In genomic region chr7:96589038-96589437, GRCh38 we compare ENCODE assay signal across 15 cellular contexts.
"Had no signal": no experiment of that assay in that cellular context is flagged by ENCODE, and none has a peak within 500 bp of the region (broad histone marks: within the 10 kb centered on the region; RNA-seq: fewer than 3 reads in every experiment).

No MANE protein-coding gene starts in this region.

- H3K36me3 ChIP-seq: cardiac muscle cell had no signal

- H3K27ac Mint-ChIP-seq: activated B cell treated with CpG ODN at 0.5 μM for 24 hours; activated CD4-positive, alpha-beta T cell treated with anti-CD3 and anti-CD28 coated beads, Interleukin-2, amount 10 ng/mL, durations not matched to agents 24 days and 14 days; activated naive CD4-positive, alpha-beta T cell treated with anti-CD3 and anti-CD28 coated beads, Interleukin-2, amount 10 ng/mL, durations not matched to agents 7 days and 5 days; nephron progenitor cell; type B pancreatic cell had no signal

- DNase-seq: activated B cell treated with CpG ODN at 0.5 μM for 24 hours; activated CD4-positive, alpha-beta T cell treated with anti-CD3 and anti-CD28 coated beads, Interleukin-2, amount 10 ng/mL, durations not matched to agents 24 days and 14 days; activated naive CD4-positive, alpha-beta T cell treated with anti-CD3 and anti-CD28 coated beads, Interleukin-2, amount 10 ng/mL, durations not matched to agents 7 days and 5 days; foreskin melanocyte; head of caudate nucleus; kidney; left ventricle myocardium superior; mesendoderm; nephron progenitor cell; stimulated activated naive CD4-positive, alpha-beta T cell; substantia nigra had no signal

- H3K4me3 ChIP-seq: cardiac muscle cell had no signal

- H3K36me3 Mint-ChIP-seq: activated naive CD4-positive, alpha-beta T cell treated with anti-CD3 and anti-CD28 coated beads, Interleukin-2, amount 10 ng/mL, durations not matched to agents 7 days and 5 days; type B pancreatic cell had no signal

- H3K4me1 Mint-ChIP-seq: activated B cell treated with CpG ODN at 0.5 μM for 24 hours; activated CD4-positive, alpha-beta T cell treated with anti-CD3 and anti-CD28 coated beads, Interleukin-2, amount 10 ng/mL, durations not matched to agents 24 days and 14 days; activated naive CD4-positive, alpha-beta T cell treated with anti-CD3 and anti-CD28 coated beads, Interleukin-2, amount 10 ng/mL, durations not matched to agents 7 days and 5 days had no signal

- H3K9me3 Mint-ChIP-seq: activated CD4-positive, alpha-beta T cell treated with anti-CD3 and anti-CD28 coated beads, Interleukin-2, amount 10 ng/mL, durations not matched to agents 24 days and 14 days; activated naive CD4-positive, alpha-beta T cell treated with anti-CD3 and anti-CD28 coated beads, Interleukin-2, amount 10 ng/mL, durations not matched to agents 7 days and 5 days; type B pancreatic cell had no signal

- H3K4me3 Mint-ChIP-seq: activated B cell treated with CpG ODN at 0.5 μM for 24 hours; activated CD4-positive, alpha-beta T cell treated with anti-CD3 and anti-CD28 coated beads, Interleukin-2, amount 10 ng/mL, durations not matched to agents 24 days and 14 days; activated naive CD4-positive, alpha-beta T cell treated with anti-CD3 and anti-CD28 coated beads, Interleukin-2, amount 10 ng/mL, durations not matched to agents 7 days and 5 days; nephron progenitor cell; type B pancreatic cell had no signal

- ATAC-seq: left ventricle myocardium superior, sciatic nerve had no signal

- H3K27me3 Mint-ChIP-seq: activated B cell treated with CpG ODN at 0.5 μM for 24 hours; activated naive CD4-positive, alpha-beta T cell treated with anti-CD3 and anti-CD28 coated beads, Interleukin-2, amount 10 ng/mL, durations not matched to agents 7 days and 5 days had no signal

- H3K27ac ChIP-seq: cardiac muscle cell had no signal

- FAIRE-seq: colon, kidney had no signal
